ENCODE assay signal across 21 cellular contexts in genomic region chr21:32248616-32249550, GRCh38. TPM values are rescaled to one million over a fixed set of nuclear protein-coding genes. Genes with fewer than 3 reads are reported as not detected.
DNase-seq lines count a peak whose midpoint lies in the region; ATAC-seq, FAIRE-seq and TF ChIP-seq lines count a peak whose summit lies in the region.
"Had no signal": no experiment of that assay in that cellular context is flagged by ENCODE, and none has a peak within 500 bp of the region (broad histone marks: within the 10 kb centered on the region; RNA-seq: fewer than 3 reads in every experiment).

No MANE protein-coding gene starts in this region.

- H4K20me1 ChIP-seq in endothelial cell of umbilical vein (replicated peaks; ENCODE audit: control insufficient read depth, extremely low read depth, insufficient read depth, low read length) = no peaks in the 10 kb centered on the region

- H3K4me3 ChIP-seq in endothelial cell of umbilical vein (replicated peaks in 1 of 3; ENCODE audit: insufficient read depth in 1 of 3, low read depth in 1 of 3, low read length in 3 of 3) = no peak overlapping the region
- H3K4me3 ChIP-seq: tibial nerve had no signal

- H3K79me2 ChIP-seq in endothelial cell of umbilical vein (ENCODE audit: control insufficient read depth, insufficient read depth, low read length) = no peaks in the 10 kb centered on the region

- FAIRE-seq in endothelial cell of umbilical vein (lab: Jason Lieb, UNC) = peak; percentile 89
- FAIRE-seq: RCC 7860 had no signal

- H2AFZ ChIP-seq in endothelial cell of umbilical vein (ENCODE audit: low read depth, low read length) = peak overlapping the region; percentile 61

- no peak for TF ChIP-seq POLR2A in endothelial cell of umbilical vein (IDR thresholded peaks at IDR 0.05; ENCODE audit: low read depth, low read length)

- H3K36me3 ChIP-seq in endothelial cell of umbilical vein (ENCODE audit: control insufficient read depth in 2 of 2, extremely low read depth in 1 of 2, insufficient read depth in 2 of 2, low read length in 2 of 2) = no peaks in the 10 kb centered on the region
- H3K36me3 ChIP-seq: tibial nerve had no signal

- no peaks in the 10 kb centered on the region for H3K9me3 ChIP-seq in endothelial cell of umbilical vein (replicated peaks; ENCODE audit: control insufficient read depth, insufficient read depth, low read length)
- H3K9me3 ChIP-seq: tibial nerve had no signal

- H3K4me2 ChIP-seq in endothelial cell of umbilical vein (ENCODE audit: insufficient read depth, low read length) = peak overlapping the region; percentile 66

- H3K4me1 ChIP-seq in endothelial cell of umbilical vein (ENCODE audit: control insufficient read depth, extremely low read depth, insufficient read depth, low read length) = peaks cover 13% of the 10 kb centered on the region

- POLR2A ChIA-PET in endothelial cell of umbilical vein (lab: Charles Lee) = no interaction called here

- no peak for ATAC-seq in HG03108 (IDR thresholded peaks at IDR 0.05; ENCODE audit: unreplicated experiment)
- ATAC-seq: natural killer cell had no signal

- no TSS peak for BruUV-seq in endothelial cell of umbilical vein (replicated peaks; lab: Mats Ljungman, UMichigan)

- H3K27ac ChIP-seq in endothelial cell of umbilical vein (ENCODE audit: insufficient read depth, low read depth, low read length) = no peak overlapping the region
- H3K27ac ChIP-seq: HL-60 had no signal

- H3K9ac ChIP-seq in endothelial cell of umbilical vein (replicated peaks; ENCODE audit: extremely low read depth, insufficient read depth, low read length) = peak overlapping the region; percentile 9

- no peaks in the 10 kb centered on the region for H3K9me1 ChIP-seq in endothelial cell of umbilical vein (replicated peaks; ENCODE audit: control insufficient read depth, extremely low read depth, insufficient read depth, low read length)

- H3K27me3 ChIP-seq in endothelial cell of umbilical vein (ENCODE audit: control insufficient read depth in 2 of 2, insufficient read depth in 2 of 2, low read length in 2 of 2) = peaks cover 0 to 3% of the 10 kb centered on the region in 2 experiments
- H3K27me3 ChIP-seq: tibial nerve had no signal

- peak; percentile 11 for DNase-seq in COLO668 (lab: John Stamatoyannopoulos, UW; ENCODE audit: unreplicated experiment)
- peak; percentile 68 to 95 (median 84) for DNase-seq in NCI-H1417 (lab: John Stamatoyannopoulos, UW)
- peak; percentile 63 for DNase-seq in NCI-H774 (lab: John Stamatoyannopoulos, UW)
- peak; percentile 69 for DNase-seq in endothelial cell of umbilical vein (ENCODE audit: low read depth, low spot score)
- DNase-seq in pons (ENCODE audit: low spot score) = no peak
- DNase-seq in OCI-M2 (lab: John Stamatoyannopoulos, UW; ENCODE audit: unreplicated experiment) = no peak
- DNase-seq in HT-29 (ENCODE audit: low spot score) = no peak
- DNase-seq: activated B cell treated with CpG ODN at 0.5 μM for 24 hours; activated gamma-delta T cell; CD4-positive, alpha-beta memory T cell; HFFc6; Kasumi-1; natural killer cell; stimulated activated CD4-positive, alpha-beta T cell treated with anti-CD3 and anti-CD28 coated beads, Interleukin-4, amount 100 ng/mL, for 4 hours had no signal

- CTCF ChIA-PET in endothelial cell of umbilical vein (lab: Charles Lee) = interaction anchor here (0.6 to 3.8 kb wide), 5 partner anchors 9 to 691 kb away, joined by 3 to 21 read pairs (median 3); no protein-coding TSS in a partner anchor

- intact Hi-C loops in endothelial cell of umbilical vein (cut with micrococcal nuclease) = no loop called here

- TF ChIP-seq CTCF in endothelial cell of umbilical vein (IDR thresholded peaks at IDR 0.05; ENCODE audit: extremely low read depth in 1 of 2, insufficient read depth in 1 of 2, low read depth in 1 of 2, low read length in 2 of 2) = no peak

- dilution Hi-C loops in endothelial cell of umbilical vein (cut with MboI; ENCODE audit: extremely low pct_ligation_motif_present, low sequenced_read_pairs) = no loop called here

TF ChIP-seq in endothelial cell of umbilical vein, 7 proteins besides CTCF, POLR2A, EP300 and RAD21:
- no peak for TF ChIP-seq GATA2 (IDR thresholded peaks at IDR 0.05; ENCODE audit: insufficient read depth, insufficient read length, low read depth, low read length)
- no peak for TF ChIP-seq MYC (IDR thresholded peaks at IDR 0.05; ENCODE audit: low read depth, low read length)
- no peak for TF ChIP-seq EZH2 (IDR thresholded peaks at IDR 0.05; ENCODE audit: borderline replicate concordance, low read depth, low read length, severe bottlenecking)

RNA-seq across cellular contexts. Expression of gene MIS18A, which starts 30.0 kb away (rescaled TPM):
- total RNA-seq in endothelial cell of umbilical vein = 19.4 and 19.7 TPM in 2 replicates
- 6.3 and 7.9 TPM in 2 replicates for polyA plus RNA-seq in endothelial cell of umbilical vein
- polyA plus RNA-seq in endothelial cell of umbilical vein (2011; cell fraction: cytosol; rRNA removed) = 10.1 and 10.7 TPM in 2 replicates
- 2.2 and 4.7 TPM in 2 replicates for polyA plus RNA-seq in endothelial cell of umbilical vein (2011; cell fraction: nucleus; rRNA removed)
- polyA plus RNA-seq in endothelial cell of umbilical vein (2012) = 10.7 and 15.0 TPM in 2 replicates
- 2.2 and 4.8 TPM in 2 replicates for polyA minus RNA-seq in endothelial cell of umbilical vein
- polyA minus RNA-seq in endothelial cell of umbilical vein (2011; cell fraction: cytosol; rRNA and poly(A)+ RNA removed) = 6.6 TPM
- 0.96 and 1.1 TPM in 2 replicates for polyA minus RNA-seq in endothelial cell of umbilical vein (2011; cell fraction: nucleus; rRNA and poly(A)+ RNA removed)
- 9.0 and 9.4 TPM in 2 replicates for total RNA-seq in HT-29 (2014; rRNA removed; shearing (Covaris generic))

RNA-seq across cellular contexts. Expression of gene MRAP, which starts 49.8 kb away (rescaled TPM):
- not detected in 2 replicates for total RNA-seq in endothelial cell of umbilical vein
- not detected in 2 replicates for polyA plus RNA-seq in endothelial cell of umbilical vein
- not detected in 2 replicates for polyA plus RNA-seq in endothelial cell of umbilical vein (2011; cell fraction: cytosol; rRNA removed)
- not detected in 2 replicates for polyA plus RNA-seq in endothelial cell of umbilical vein (2011; cell fraction: nucleus; rRNA removed)
- not detected in 2 replicates for polyA plus RNA-seq in endothelial cell of umbilical vein (2012)
- not detected in 2 replicates for polyA minus RNA-seq in endothelial cell of umbilical vein
- not detected for polyA minus RNA-seq in endothelial cell of umbilical vein (2011; cell fraction: cytosol; rRNA and poly(A)+ RNA removed)
- not detected in 2 replicates for polyA minus RNA-seq in endothelial cell of umbilical vein (2011; cell fraction: nucleus; rRNA and poly(A)+ RNA removed)
- total RNA-seq in HT-29 (2014; rRNA removed; shearing (Covaris generic)) = not detected in 2 replicates
- total RNA-seq: A673; activated B cell treated with CpG ODN at 0.5 μM for 24 hours; CD4-positive, alpha-beta memory T cell; dermis microvascular lymphatic vessel endothelial cell; HFFc6; natural killer cell; NCI-H460 had no signal
- polyA plus RNA-seq: CD4-positive, alpha-beta memory T cell had no signal

Comparison
In these comparisons a context has a peak if more than half of its experiments do, and no peak if none do; other contexts are left out.
1. DNase-seq: peak in COLO668 (single experiment), NCI-H1417 (3 of 3), NCI-H774 (single experiment) and endothelial cell of umbilical vein (single experiment); none in pons (single experiment), OCI-M2 (single experiment) and HT-29 (single experiment).